ENCODE assay signal across 24 cellular contexts in genomic region chr4:60721680-60722079, GRCh38.
"Had no signal": no experiment of that assay in that cellular context is flagged by ENCODE, and none has a peak within 500 bp of the region (broad histone marks: within the 10 kb centered on the region; RNA-seq: fewer than 3 reads in every experiment).

No MANE protein-coding gene starts in this region.

- H3K9me3 ChIP-seq: breast epithelium, heart right ventricle, left lung, pancreas, suprapubic skin, transverse colon had no signal

- H3K36me3 ChIP-seq: adrenal gland, breast epithelium, heart right ventricle, left lung, pancreas, suprapubic skin, transverse colon had no signal

- ATAC-seq: activated CD4-positive, CD25-positive, alpha-beta regulatory T cell treated with anti-CD3 and anti-CD28 coated beads, Interleukin-2, amount 50 U/mL, for 24 hours; activated naive CD4-positive, alpha-beta T cell treated with anti-CD3 and anti-CD28 coated beads, Interleukin-2, amount 50 U/mL, for 72 hours; activated T-helper 17 cell treated with anti-CD3 and anti-CD28 coated beads, Interleukin-2, amount 50 U/mL, for 72 hours; left lung; natural killer cell treated with Interleukin-12 subunit alpha and Interleukin-12 subunit beta and Interleukin-15 and Interleukin-18, amount 100 ng/mL, for 72 hours; pancreas; right cardiac atrium; stimulated activated naive CD8-positive, alpha-beta T cell treated with anti-CD3 and anti-CD28 coated beads, Interleukin-15, amount 100 ng/mL, for 72 hours; T-cell had no signal

- H3K4me1 ChIP-seq: breast epithelium, heart right ventricle, left lung, pancreas, suprapubic skin, transverse colon had no signal

- H3K27ac ChIP-seq: adrenal gland, breast epithelium, heart right ventricle, left lung, pancreas, suprapubic skin, transverse colon, VCaP had no signal

- H3K27me3 ChIP-seq: adrenal gland, breast epithelium, heart right ventricle, left lung, pancreas, suprapubic skin, transverse colon had no signal

- DNase-seq: activated CD4-positive, alpha-beta T cell treated with anti-CD3 and anti-CD28 coated beads, Interleukin-2, amount 10 ng/mL, durations not matched to agents 24 days and 14 days; activated T-cell treated with anti-CD3 and anti-CD28 coated beads, Interleukin-2, amount 50 U/mL, for 1 hour; adrenal gland; endodermal cell; foreskin fibroblast; heart right ventricle; kidney glomerular epithelial cell; left lung; mammary epithelial cell; pancreas; right cardiac atrium; stimulated activated CD4-positive, alpha-beta T cell treated with anti-CD3 and anti-CD28 coated beads, Interleukin-12 subunit alpha, Interleukin-12 subunit beta, amount 100 ng/mL, for 4 hours; stimulated activated CD4-positive, alpha-beta T cell treated with anti-CD3 and anti-CD28 coated beads, Interleukin-4, amount 100 ng/mL, for 4 hours; stimulated activated naive CD8-positive, alpha-beta T cell treated with anti-CD3 and anti-CD28 coated beads, Interleukin-15, amount 100 ng/mL, for 72 hours; T-cell; transverse colon had no signal

- H3K4me3 ChIP-seq: adrenal gland, breast epithelium, coronary artery, heart right ventricle, left lung, pancreas, suprapubic skin, transverse colon had no signal
